In genomic region chr2:20597868-20598183, GRCh38 we compare ENCODE assay signal across 1 cellular context.
TF ChIP-seq lines count a peak whose summit lies in the region.

No MANE protein-coding gene starts in this region.

TF ChIP-seq in IMR-90, 13 proteins besides CTCF, POLR2A, EP300 and RAD21 (continued from another document):
- TF ChIP-seq ELK1 (IDR thresholded peaks at IDR 0.05; ENCODE audit: borderline replicate concordance, low read depth, low read length): no peak
- no peak for TF ChIP-seq BHLHE40 (IDR thresholded peaks at IDR 0.05; ENCODE audit: low read depth, low read length)
- TF ChIP-seq SMC3 (IDR thresholded peaks at IDR 0.05; ENCODE audit: low read depth, low read length): no peak
- TF ChIP-seq USF2 (IDR thresholded peaks at IDR 0.05; ENCODE audit: low read depth, low read length): no peak
- TF ChIP-seq RFX5 (IDR thresholded peaks at IDR 0.05; ENCODE audit: low read depth, low read length): no peak
- no peak for TF ChIP-seq FOS (IDR thresholded peaks at IDR 0.05; ENCODE audit: low read depth, low read length)
- no peak for TF ChIP-seq MXI1 (IDR thresholded peaks at IDR 0.05; ENCODE audit: borderline replicate concordance, low read depth, low read length)
- no peak for TF ChIP-seq MAZ (IDR thresholded peaks at IDR 0.05; ENCODE audit: borderline replicate concordance, low read depth, low read length)
- TF ChIP-seq CEBPB (IDR thresholded peaks at IDR 0.05; ENCODE audit: low read depth, low read length): no peak
- no peak for TF ChIP-seq CHD1 (IDR thresholded peaks at IDR 0.05; ENCODE audit: low read depth, low read length)
- no peak for TF ChIP-seq NFE2L2 (IDR thresholded peaks at IDR 0.05; ENCODE audit: low read depth, low read length)
